In genomic region chr1:151980287-151981177, GRCh38 we compare ENCODE assay signal across 11 cellular contexts. TPM values are rescaled to one million over a fixed set of nuclear protein-coding genes. Genes with fewer than 3 reads are reported as not detected.
A peak's percentile ranks its signal among the peaks of the same experiment; 100 is the strongest.
DNase-seq lines count a peak whose midpoint lies in the region; ATAC-seq, FAIRE-seq and TF ChIP-seq lines count a peak whose summit lies in the region.
"Had no signal": no experiment of that assay in that cellular context is flagged by ENCODE, and none has a peak within 500 bp of the region (broad histone marks: within the 10 kb centered on the region; RNA-seq: fewer than 3 reads in every experiment).

No MANE protein-coding gene starts in this region.

- BruUV-seq in endothelial cell of umbilical vein (replicated peaks; lab: Mats Ljungman, UMichigan): no TSS peak

- H3K36me3 ChIP-seq in MG63 (peaks cover 51% of the 10 kb centered on the region), endothelial cell of umbilical vein (ENCODE audit: control insufficient read depth in 2 of 2, extremely low read depth in 1 of 2, insufficient read depth in 2 of 2, low read length in 2 of 2) (peaks cover 25 to 27% of the 10 kb centered on the region in 2 experiments), spleen (peaks cover 0 to 55% (median 25%) of the 10 kb centered on the region in 6 donors)
- H3K36me3 ChIP-seq: BE2C had no signal

- no peaks in the 10 kb centered on the region for H3K9me3 Mint-ChIP-seq in mesothelial cell of epicardium

- H3K9me3 ChIP-seq in MG63: no peaks in the 10 kb centered on the region
- H3K9me3 ChIP-seq in endothelial cell of umbilical vein (replicated peaks; ENCODE audit: control insufficient read depth, insufficient read depth, low read length): no peaks in the 10 kb centered on the region
- H3K9me3 ChIP-seq in spleen: no peaks in the 10 kb centered on the region
- H3K9me3 ChIP-seq: BE2C had no signal

- H3K4me1 Mint-ChIP-seq in mesothelial cell of epicardium: peaks cover 46% of the 10 kb centered on the region

- H3K79me2 ChIP-seq in endothelial cell of umbilical vein (ENCODE audit: control insufficient read depth, insufficient read depth, low read length): peaks cover 13% of the 10 kb centered on the region

- no peaks in the 10 kb centered on the region for H3K9me1 ChIP-seq in endothelial cell of umbilical vein (replicated peaks; ENCODE audit: control insufficient read depth, extremely low read depth, insufficient read depth, low read length)

- H3K4me3 ChIP-seq in MG63: no peak overlapping the region
- H3K4me3 ChIP-seq in endothelial cell of umbilical vein (replicated peaks in 1 of 3; ENCODE audit: insufficient read depth in 1 of 3, low read depth in 1 of 3, low read length in 3 of 3): no peak overlapping the region
- no peak overlapping the region for H3K4me3 ChIP-seq in spleen

- dilution Hi-C loops in endothelial cell of umbilical vein (cut with MboI; ENCODE audit: extremely low pct_ligation_motif_present, low sequenced_read_pairs): no loop called here

- intact Hi-C loops in endothelial cell of umbilical vein (cut with micrococcal nuclease): loop anchor here (1.0 kb wide), 1 partner anchor 8 kb away; no protein-coding TSS in a partner anchor
- intact Hi-C loops in spleen (cut with DNase I; ENCODE audit: low total_unique reads): no loop called here

- no peak overlapping the region for H2AFZ ChIP-seq in endothelial cell of umbilical vein (ENCODE audit: low read depth, low read length)

- no peak for ATAC-seq in HG02610 (IDR thresholded peaks at IDR 0.05; ENCODE audit: unreplicated experiment)

- peak overlapping the region; percentile 2 for H3K4me2 ChIP-seq in endothelial cell of umbilical vein (ENCODE audit: insufficient read depth, low read length)

- CTCF ChIA-PET in endothelial cell of umbilical vein (lab: Charles Lee): interaction anchor here (0.9 to 7.5 kb wide), 9 partner anchors 8 to 91 kb away, joined by 4 to 57 read pairs (median 8); partner anchors contain the start of genes S100A10 and THEM4

- POLR2A ChIA-PET in endothelial cell of umbilical vein (lab: Charles Lee): interaction anchor here (2.0 kb wide), 1 partner anchor 9 kb away, joined by 8 read pairs; no protein-coding TSS in a partner anchor

- H3K27me3 ChIP-seq in MG63: no peaks in the 10 kb centered on the region
- no peaks in the 10 kb centered on the region for H3K27me3 ChIP-seq in endothelial cell of umbilical vein (ENCODE audit: control insufficient read depth in 2 of 2, insufficient read depth in 2 of 2, low read length in 2 of 2)
- H3K27me3 ChIP-seq in spleen (replicated peaks in 1 of 7): no peaks in the 10 kb centered on the region

- H3K4me3 Mint-ChIP-seq in mesothelial cell of epicardium: no peak overlapping the region

- peaks cover 19% of the 10 kb centered on the region for H3K4me1 ChIP-seq in endothelial cell of umbilical vein (ENCODE audit: control insufficient read depth, extremely low read depth, insufficient read depth, low read length)
- peaks cover 0 to 19% (median 12%) of the 10 kb centered on the region in 6 donors for H3K4me1 ChIP-seq in spleen
- H3K4me1 ChIP-seq: BE2C had no signal

- H3K27ac Mint-ChIP-seq in mesothelial cell of epicardium: peak overlapping the region; percentile 50

- H3K27ac ChIP-seq in endothelial cell of umbilical vein (ENCODE audit: insufficient read depth, low read depth, low read length) (peak overlapping the region; percentile 26), spleen (no peak overlapping the region)

- TF ChIP-seq CTCF in endothelial cell of umbilical vein (IDR thresholded peaks at IDR 0.05; ENCODE audit: extremely low read depth in 1 of 2, insufficient read depth in 1 of 2, low read depth in 1 of 2, low read length in 2 of 2): no peak
- TF ChIP-seq CTCF in mesothelial cell of epicardium (IDR thresholded peaks at IDR 0.05; ENCODE audit: unreplicated experiment): no peak
- no peak for TF ChIP-seq CTCF in spleen (IDR thresholded peaks at IDR 0.05 in 8 of 11, conservative IDR thresholded peaks at IDR 0.05 in 3 of 11)

- peaks cover 33% of the 10 kb centered on the region for H3K36me3 Mint-ChIP-seq in mesothelial cell of epicardium

- WGBS in spleen, 5 donors: 86 to 92% (median 90%) methylated on average over 5 of the region's 5 CpGs

- FAIRE-seq in endothelial cell of umbilical vein (lab: Jason Lieb, UNC): peak; percentile 69
- FAIRE-seq: colon had no signal

- H3K27me3 Mint-ChIP-seq in mesothelial cell of epicardium (ENCODE audit: low read depth): no peaks in the 10 kb centered on the region

- DNase-seq in A172 (ENCODE audit: low spot score) (peak; percentile 97), MG63 (peak; percentile 90), endothelial cell of umbilical vein (ENCODE audit: low read depth, low spot score) (peak; percentile 75), mesothelial cell of epicardium (ENCODE audit: low spot score in 2 of 2, unreplicated experiment in 2 of 2) (no peak), spleen (no peak), MV-4-11 (lab: John Stamatoyannopoulos, UW) (no peak)
- no peak for DNase-seq in activated CD8-positive, alpha-beta memory T cell treated with anti-CD3 and anti-CD28 coated beads, Interleukin-2, amount 50 U/mL, for 48 hours
- DNase-seq: BE2C, RPMI8226 had no signal

- TF ChIP-seq POLR2A in endothelial cell of umbilical vein (IDR thresholded peaks at IDR 0.05; ENCODE audit: low read depth, low read length): no peak
- no peak for TF ChIP-seq POLR2A in spleen (IDR thresholded peaks at IDR 0.05)

- H4K20me1 ChIP-seq in endothelial cell of umbilical vein (replicated peaks; ENCODE audit: control insufficient read depth, extremely low read depth, insufficient read depth, low read length): no peaks in the 10 kb centered on the region

- H3K9ac ChIP-seq in endothelial cell of umbilical vein (replicated peaks; ENCODE audit: extremely low read depth, insufficient read depth, low read length): no peak overlapping the region

TF ChIP-seq in endothelial cell of umbilical vein, 7 proteins besides CTCF, POLR2A, EP300 and RAD21:
- TF ChIP-seq FOS (IDR thresholded peaks at IDR 0.05; ENCODE audit: borderline replicate concordance, insufficient read depth, low read length): peak; percentile 51
- peak; percentile 47 for TF ChIP-seq JUN (IDR thresholded peaks at IDR 0.05; ENCODE audit: borderline replicate concordance, insufficient read depth, insufficient read length, low read depth)
- no peak for TF ChIP-seq GATA2 (IDR thresholded peaks at IDR 0.05; ENCODE audit: insufficient read depth, insufficient read length, low read depth, low read length)
- no peak for TF ChIP-seq MYC (IDR thresholded peaks at IDR 0.05; ENCODE audit: low read depth, low read length)
- TF ChIP-seq POLR2AphosphoS5 (IDR thresholded peaks at IDR 0.05; ENCODE audit: insufficient read depth, low read depth, low read length): no peak
- no peak for TF ChIP-seq EZH2 (IDR thresholded peaks at IDR 0.05; ENCODE audit: borderline replicate concordance, low read depth, low read length, severe bottlenecking)
- no peak for TF ChIP-seq MAX (IDR thresholded peaks at IDR 0.05; ENCODE audit: insufficient read depth, insufficient read length)

RNA-seq across cellular contexts. Expression of gene S100A10, which starts 13.1 kb away (rescaled TPM):
- total RNA-seq in A172 (2014; rRNA removed; shearing (Covaris generic)): 760 and 801 TPM in 2 replicates
- 213 and 271 TPM in 2 replicates for total RNA-seq in MG63 (2014; rRNA removed; shearing (Covaris generic); ENCODE audit: low replicate concordance)
- total RNA-seq in endothelial cell of umbilical vein (650 and 779 TPM in 2 replicates), mesothelial cell of epicardium (219 to 234 TPM (median 222 TPM) in 3 replicates), spleen (10 to 100 TPM; 45.6 to 89.8 (median 70.4) TPM)
- polyA plus RNA-seq in endothelial cell of umbilical vein (56.7 and 76.8 TPM in 2 replicates), spleen (100 to 1,000 TPM in 1 of 3 donors, 10 to 100 TPM in 2; 91.9 to 167 (median 93.7) TPM)
- polyA plus RNA-seq in endothelial cell of umbilical vein (2011; cell fraction: cytosol; rRNA removed): 211 and 231 TPM in 2 replicates
- 60.0 and 72.0 TPM in 2 replicates for polyA plus RNA-seq in endothelial cell of umbilical vein (2011; cell fraction: nucleus; rRNA removed)
- polyA plus RNA-seq in endothelial cell of umbilical vein (2012): 757 and 1,016 TPM in 2 replicates
- 42.6 and 46.3 TPM in 2 replicates for polyA minus RNA-seq in endothelial cell of umbilical vein
- 185 TPM for polyA minus RNA-seq in endothelial cell of umbilical vein (2011; cell fraction: cytosol; rRNA and poly(A)+ RNA removed)
- polyA minus RNA-seq in endothelial cell of umbilical vein (2011; cell fraction: nucleus; rRNA and poly(A)+ RNA removed): 19.5 and 23.7 TPM in 2 replicates

RNA-seq across cellular contexts. Expression of gene S100A11, which starts 56.3 kb away (rescaled TPM):
- 517 and 658 TPM in 2 replicates for total RNA-seq in A172 (2014; rRNA removed; shearing (Covaris generic))
- 347 and 507 TPM in 2 replicates for total RNA-seq in MG63 (2014; rRNA removed; shearing (Covaris generic); ENCODE audit: low replicate concordance)
- 461 and 505 TPM in 2 replicates for total RNA-seq in endothelial cell of umbilical vein
- 497 and 528 TPM in 2 replicates for polyA plus RNA-seq in endothelial cell of umbilical vein
- 799 and 821 TPM in 2 replicates for polyA plus RNA-seq in endothelial cell of umbilical vein (2011; cell fraction: cytosol; rRNA removed)
- polyA plus RNA-seq in endothelial cell of umbilical vein (2011; cell fraction: nucleus; rRNA removed): 130 and 166 TPM in 2 replicates
- 960 and 1,130 TPM in 2 replicates for polyA plus RNA-seq in endothelial cell of umbilical vein (2012)
- 406 and 450 TPM in 2 replicates for polyA minus RNA-seq in endothelial cell of umbilical vein
- 591 TPM for polyA minus RNA-seq in endothelial cell of umbilical vein (2011; cell fraction: cytosol; rRNA and poly(A)+ RNA removed)
- polyA minus RNA-seq in endothelial cell of umbilical vein (2011; cell fraction: nucleus; rRNA and poly(A)+ RNA removed): 70.9 and 71.2 TPM in 2 replicates
- 351 to 373 TPM (median 358 TPM) in 3 replicates for total RNA-seq in mesothelial cell of epicardium
- 100 to 1,000 TPM; 243 to 555 (median 365) TPM for total RNA-seq in spleen
- 100 to 1,000 TPM; 499 to 669 (median 505) TPM for polyA plus RNA-seq in spleen

Comparison
In these comparisons a context has a peak if more than half of its experiments do, and no peak if none do; other contexts are left out.
1. DNase-seq: peak in A172 (single experiment), MG63 (single experiment) and endothelial cell of umbilical vein (single experiment); none in mesothelial cell of epicardium (0 of 2), activated CD8-positive, alpha-beta memory T cell treated with anti-CD3 and anti-CD28 coated beads, Interleukin-2, amount 50 U/mL, for 48 hours (single experiment), spleen (single experiment) and MV-4-11 (single experiment).